ENCODE assay signal across 29 cellular contexts in genomic region chr21:39737376-39738000, GRCh38. TPM values are rescaled to one million over a fixed set of nuclear protein-coding genes. Genes with fewer than 3 reads are reported as not detected.
"Had no signal": no experiment of that assay in that cellular context is flagged by ENCODE, and none has a peak within 500 bp of the region (broad histone marks: within the 10 kb centered on the region; RNA-seq: fewer than 3 reads in every experiment).

No MANE protein-coding gene starts in this region.

- H3K4me3 Mint-ChIP-seq: activated B cell treated with CpG ODN at 0.5 μM for 24 hours; activated CD4-positive, alpha-beta memory T cell treated with anti-CD3 and anti-CD28 coated beads for 36 hours; activated CD4-positive, alpha-beta T cell treated with anti-CD3 and anti-CD28 coated beads, Interleukin-2, amount 10 ng/mL, durations not matched to agents 7 days and 5 days; activated naive CD4-positive, alpha-beta T cell treated with anti-CD3 and anti-CD28 coated beads for 36 hours; activated naive CD8-positive, alpha-beta T cell; activated T-helper 17 cell treated with anti-CD3 and anti-CD28 coated beads, Interleukin-2, amount 50 U/mL, for 72 hours; T-cell had no signal

- H3K27ac Mint-ChIP-seq: activated B cell treated with CpG ODN at 0.5 μM for 24 hours; activated CD4-positive, alpha-beta memory T cell treated with anti-CD3 and anti-CD28 coated beads for 36 hours; activated CD4-positive, alpha-beta T cell treated with anti-CD3 and anti-CD28 coated beads, Interleukin-2, amount 10 ng/mL, durations not matched to agents 7 days and 5 days; activated naive CD4-positive, alpha-beta T cell treated with anti-CD3 and anti-CD28 coated beads for 36 hours; activated naive CD8-positive, alpha-beta T cell; activated T-helper 17 cell treated with anti-CD3 and anti-CD28 coated beads, Interleukin-2, amount 50 U/mL, for 72 hours; T-cell had no signal

- H3K27ac ChIP-seq: brain microvascular endothelial cell, SK-N-MC had no signal

- H3K27me3 Mint-ChIP-seq: activated B cell treated with CpG ODN at 0.5 μM for 24 hours; activated CD4-positive, alpha-beta memory T cell treated with anti-CD3 and anti-CD28 coated beads for 36 hours; activated CD4-positive, alpha-beta T cell treated with anti-CD3 and anti-CD28 coated beads, Interleukin-2, amount 10 ng/mL, durations not matched to agents 7 days and 5 days; activated naive CD8-positive, alpha-beta T cell; activated T-helper 17 cell treated with anti-CD3 and anti-CD28 coated beads, Interleukin-2, amount 50 U/mL, for 72 hours had no signal

- H3K27me3 ChIP-seq: brain microvascular endothelial cell had no signal

- H3K4me3 ChIP-seq: K562, SK-N-MC had no signal

- H3K4me1 Mint-ChIP-seq: activated B cell treated with CpG ODN at 0.5 μM for 24 hours; activated CD4-positive, alpha-beta T cell treated with anti-CD3 and anti-CD28 coated beads, Interleukin-2, amount 10 ng/mL, durations not matched to agents 7 days and 5 days; activated T-helper 17 cell treated with anti-CD3 and anti-CD28 coated beads, Interleukin-2, amount 50 U/mL, for 72 hours; T-cell had no signal

- H3K36me3 ChIP-seq: brain microvascular endothelial cell had no signal

- H3K9me3 Mint-ChIP-seq: activated B cell treated with CpG ODN at 0.5 μM for 24 hours; activated CD4-positive, alpha-beta memory T cell treated with anti-CD3 and anti-CD28 coated beads for 36 hours; activated CD4-positive, alpha-beta T cell treated with anti-CD3 and anti-CD28 coated beads, Interleukin-2, amount 10 ng/mL, durations not matched to agents 7 days and 5 days; activated naive CD4-positive, alpha-beta T cell treated with anti-CD3 and anti-CD28 coated beads for 36 hours; activated T-helper 17 cell treated with anti-CD3 and anti-CD28 coated beads, Interleukin-2, amount 50 U/mL, for 72 hours had no signal

- DNase-seq: activated B cell treated with CpG ODN at 0.5 μM for 24 hours; activated CD4-positive, alpha-beta memory T cell treated with anti-CD3 and anti-CD28 coated beads for 36 hours; activated CD4-positive, alpha-beta T cell treated with anti-CD3 and anti-CD28 coated beads for 1 hour; activated CD4-positive, alpha-beta T cell treated with anti-CD3 and anti-CD28 coated beads, Interleukin-2, amount 10 ng/mL, durations not matched to agents 7 days and 5 days; activated gamma-delta T cell; activated naive CD4-positive, alpha-beta T cell treated with anti-CD3 and anti-CD28 coated beads for 36 hours; activated T-cell treated with anti-CD3 and anti-CD28 coated beads for 4 hours; activated T-cell treated with anti-CD3 and anti-CD28 coated beads, Interleukin-2, amount 50 U/mL, for 48 hours; brain microvascular endothelial cell; caudate nucleus; Karpas-422; MM.1S; NCI-H1105; NCI-H1436; NCI-H1694 treated with DMSO at 0.1 percent for 48 hours; NCI-H2029 treated with DMSO at 0.1 percent for 48 hours; NCI-H510A treated with DMSO at 0.1 percent for 48 hours; NCI-H69; NK-92 treated with Interleukin-12 subunit alpha and Interleukin-12 subunit beta, amount 100 ng/mL, for 24 hours; OCI-M1; SHP77 treated with DMSO at 0.1 percent for 48 hours; T-cell; T-helper 2 cell; T1000 had no signal

- H3K36me3 Mint-ChIP-seq: activated CD4-positive, alpha-beta memory T cell treated with anti-CD3 and anti-CD28 coated beads for 36 hours; activated naive CD8-positive, alpha-beta T cell; T-cell had no signal

RNA-seq across cellular contexts. Expression of gene IGSF5, which starts 7.5 kb away (rescaled TPM):
- total RNA-seq: activated B cell treated with CpG ODN at 0.5 μM for 24 hours; activated CD4-positive, alpha-beta memory T cell treated with anti-CD3 and anti-CD28 coated beads for 36 hours; activated CD4-positive, alpha-beta T cell treated with anti-CD3 and anti-CD28 coated beads, Interleukin-2, amount 10 ng/mL, durations not matched to agents 7 days and 5 days; activated CD8-positive, alpha-beta memory T cell treated with anti-CD3 and anti-CD28 coated beads for 36 hours; activated naive CD4-positive, alpha-beta T cell treated with anti-CD3 and anti-CD28 coated beads for 36 hours; activated T-helper 17 cell treated with anti-CD3 and anti-CD28 coated beads, Interleukin-2, amount 50 U/mL, for 72 hours; K562; T-cell had no signal
- polyA plus RNA-seq: K562 had no signal
